20 cellular contexts compared by ENCODE assay signal in genomic region chr10:124409696-124410095, GRCh38. TPM values are rescaled to one million over a fixed set of nuclear protein-coding genes. Genes with fewer than 3 reads are reported as not detected.
DNase-seq lines count a peak whose midpoint lies in the region; FAIRE-seq and TF ChIP-seq lines count a peak whose summit lies in the region.
"Had no signal": no experiment of that assay in that cellular context is flagged by ENCODE, and none has a peak within 500 bp of the region (broad histone marks: within the 10 kb centered on the region; RNA-seq: fewer than 3 reads in every experiment).

No MANE protein-coding gene starts in this region.

- no peaks in the 10 kb centered on the region for H3F3A ChIP-seq in smooth muscle cell (ENCODE audit: low read depth)

- no peak overlapping the region for H2AFZ ChIP-seq in smooth muscle cell (ENCODE audit: low read depth)

- peak; percentile 61 for DNase-seq in adipocyte (ENCODE audit: low read depth)
- peak; percentile 58 for DNase-seq in fibroblast of gingiva (ENCODE audit: low read depth)
- DNase-seq in NCI-H1092 treated with DMSO at 0.1 percent for 48 hours (lab: John Stamatoyannopoulos, UW), result no peak
- DNase-seq in stimulated activated CD4-positive, alpha-beta T cell treated with anti-CD3 and anti-CD28 coated beads, Interleukin-2, amount 100 ng/mL, for 24 hours, result no peak
- no peak for DNase-seq in smooth muscle cell (lab: John Stamatoyannopoulos, UW; ENCODE audit: unreplicated experiment)
- DNase-seq: ACHN; AML-193; Caco-2; CD4-positive, alpha-beta T cell; GF-D8; GOT3; H7; HFFc6; IMR-90 had no signal

- no peak overlapping the region for H3K4me3 ChIP-seq in adipocyte (ENCODE audit: low read length)
- no peak overlapping the region for H3K4me3 ChIP-seq in smooth muscle cell

- H3K27me3 ChIP-seq in adipocyte (replicated peaks; ENCODE audit: control insufficient read depth, insufficient read depth, low read length), result no peaks in the 10 kb centered on the region
- H3K27me3 ChIP-seq in smooth muscle cell (ENCODE audit: low read depth), result no peaks in the 10 kb centered on the region

- no peaks in the 10 kb centered on the region for H3K9me3 ChIP-seq in adipocyte (ENCODE audit: control insufficient read depth, low read length)
- H3K9me3 ChIP-seq in smooth muscle cell (replicated peaks; ENCODE audit: low read depth), result no peaks in the 10 kb centered on the region
- H3K9me3 ChIP-seq: Caco-2 had no signal

- peak; percentile 3 for FAIRE-seq in G401.6 (lab: Jason Lieb, UNC)
- FAIRE-seq: D721Med, HTR-8/SVneo had no signal

- H4K20me1 ChIP-seq in smooth muscle cell (ENCODE audit: low read depth), result peaks cover 90% of the 10 kb centered on the region

- H3K4me1 ChIP-seq in adipocyte (ENCODE audit: control insufficient read depth, insufficient read depth, low read length), result peaks cover 21% of the 10 kb centered on the region
- no peaks in the 10 kb centered on the region for H3K4me1 ChIP-seq in smooth muscle cell (ENCODE audit: low read depth)

- no peak overlapping the region for H3K4me2 ChIP-seq in smooth muscle cell

- no peak overlapping the region for H3K27ac ChIP-seq in smooth muscle cell (ENCODE audit: low read depth)
- H3K27ac ChIP-seq: C4-2B had no signal

- H3K9ac ChIP-seq in adipocyte (ENCODE audit: low read length) (no peak overlapping the region), smooth muscle cell (ENCODE audit: low read depth) (no peak overlapping the region)

- H3K79me2 ChIP-seq in smooth muscle cell (ENCODE audit: low read depth), result peaks cover 47% of the 10 kb centered on the region

- H3K36me3 ChIP-seq in adipocyte (ENCODE audit: control insufficient read depth, insufficient read depth, low read length, severe bottlenecking) (peaks cover 51% of the 10 kb centered on the region), smooth muscle cell (ENCODE audit: low read depth) (peaks cover 17% of the 10 kb centered on the region)

- no peak for TF ChIP-seq CTCF in smooth muscle cell (IDR thresholded peaks at IDR 0.05; ENCODE audit: borderline replicate concordance, insufficient read depth, poor library complexity, severe bottlenecking)

RNA-seq across cellular contexts. Expression of gene OAT, which starts 9.0 kb away (rescaled TPM):
- total RNA-seq in smooth muscle cell, result 107 and 174 TPM in 2 replicates
- polyA plus RNA-seq in smooth muscle cell, result 125 and 160 TPM in 2 replicates

RNA-seq across cellular contexts. Expression of gene NKX1-2, which starts 40.1 kb away (rescaled TPM):
- 0.18 TPM in 1 of 2 replicates, not detected in the other for total RNA-seq in smooth muscle cell
- polyA plus RNA-seq in smooth muscle cell, result not detected in 2 replicates
- total RNA-seq: A172; CD4-positive, alpha-beta T cell; HFFc6; IMR-90 had no signal
- polyA plus RNA-seq: BJ, IMR-90 had no signal

RNA-seq across cellular contexts. Expression of gene LHPP, which starts 51.9 kb away (rescaled TPM):
- 7.6 and 9.7 TPM in 2 replicates for total RNA-seq in smooth muscle cell
- polyA plus RNA-seq in smooth muscle cell, result 11.3 and 14.0 TPM in 2 replicates

Comparison
In these comparisons a context has a peak if more than half of its experiments do, and no peak if none do; other contexts are left out.
1. DNase-seq: peak in adipocyte (single experiment) and fibroblast of gingiva (single experiment); none in NCI-H1092 treated with DMSO at 0.1 percent for 48 hours (single experiment), stimulated activated CD4-positive, alpha-beta T cell treated with anti-CD3 and anti-CD28 coated beads, Interleukin-2, amount 100 ng/mL, for 24 hours (0 of 2) and smooth muscle cell (single experiment).